In the genomic region with DNA sequence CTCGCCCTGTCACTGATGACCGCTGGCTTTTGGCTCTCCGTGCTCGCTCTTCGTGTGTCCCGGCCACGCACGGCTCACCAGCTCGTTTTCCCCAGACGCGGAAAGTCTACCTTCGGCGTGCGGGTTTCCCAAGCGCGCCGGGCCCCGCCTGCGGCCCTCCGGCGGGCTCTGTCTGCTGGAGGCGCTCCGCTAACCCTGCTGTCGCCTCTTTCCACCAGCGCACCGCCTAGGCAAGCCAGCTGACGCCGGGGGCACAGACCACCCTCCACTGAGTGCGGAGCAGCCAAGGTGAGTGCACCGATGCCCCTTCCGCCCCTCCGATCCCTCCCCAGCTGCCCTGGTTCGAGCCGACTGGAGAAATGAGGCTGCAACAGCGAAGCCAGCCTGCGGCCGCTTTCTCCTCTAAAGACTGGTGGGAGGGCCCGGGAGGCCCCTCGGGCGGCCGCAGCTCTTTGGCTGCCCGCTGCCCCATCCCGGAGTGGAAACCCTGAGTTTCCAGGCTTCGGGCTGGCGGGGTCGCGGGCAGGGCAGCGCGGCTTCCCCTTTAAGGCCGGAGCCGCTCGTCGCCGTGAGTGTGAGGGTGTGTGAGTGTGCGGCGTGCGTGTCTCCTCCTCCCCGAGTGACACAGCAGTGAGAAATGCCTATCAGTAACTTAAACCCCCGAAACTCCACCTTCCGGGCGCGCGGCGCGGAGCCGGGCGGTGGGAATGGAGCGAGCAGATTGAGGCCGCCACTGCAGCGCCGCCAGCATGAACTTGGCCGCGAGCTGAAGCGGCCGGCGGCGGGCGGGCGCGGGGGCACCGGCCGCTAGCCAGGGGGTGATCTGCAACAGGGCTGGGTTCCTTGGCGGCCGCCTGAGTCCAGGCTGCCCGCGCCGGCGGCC, we compare ENCODE assay signal across 8 cellular contexts. TPM values are rescaled to one million over a fixed set of nuclear protein-coding genes. Genes with fewer than 3 reads are reported as not detected.
DNase-seq lines count a peak whose midpoint lies in the region; ATAC-seq and TF ChIP-seq lines count a peak whose summit lies in the region.

A gene with protein sequence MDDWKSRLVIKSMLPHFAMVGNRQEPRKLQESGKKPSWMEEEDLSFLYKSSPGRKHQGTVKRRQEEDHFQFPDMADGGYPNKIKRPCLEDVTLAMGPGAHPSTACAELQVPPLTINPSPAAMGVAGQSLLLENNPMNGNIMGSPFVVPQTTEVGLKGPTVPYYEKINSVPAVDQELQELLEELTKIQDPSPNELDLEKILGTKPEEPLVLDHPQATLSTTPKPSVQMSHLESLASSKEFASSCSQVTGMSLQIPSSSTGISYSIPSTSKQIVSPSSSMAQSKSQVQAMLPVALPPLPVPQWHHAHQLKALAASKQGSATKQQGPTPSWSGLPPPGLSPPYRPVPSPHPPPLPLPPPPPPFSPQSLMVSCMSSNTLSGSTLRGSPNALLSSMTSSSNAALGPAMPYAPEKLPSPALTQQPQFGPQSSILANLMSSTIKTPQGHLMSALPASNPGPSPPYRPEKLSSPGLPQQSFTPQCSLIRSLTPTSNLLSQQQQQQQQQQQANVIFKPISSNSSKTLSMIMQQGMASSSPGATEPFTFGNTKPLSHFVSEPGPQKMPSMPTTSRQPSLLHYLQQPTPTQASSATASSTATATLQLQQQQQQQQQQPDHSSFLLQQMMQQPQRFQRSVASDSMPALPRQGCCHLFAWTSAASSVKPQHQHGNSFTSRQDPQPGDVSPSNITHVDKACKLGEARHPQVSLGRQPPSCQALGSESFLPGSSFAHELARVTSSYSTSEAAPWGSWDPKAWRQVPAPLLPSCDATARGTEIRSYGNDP (plus strand): TSS at position 719 of the 883 bp plus-strand sequence. CDS start 82,200 bp downstream, outside the sequence.

- H3K9me3 ChIP-seq in MG63 (no peaks in the 10 kb centered on the region), endodermal cell (ENCODE audit: control insufficient read depth, low read length) (no peaks in the 10 kb centered on the region)

- peak within 1 kb of the TSS; percentile 80 for H3K4me3 Mint-ChIP-seq in activated CD8-positive, alpha-beta memory T cell treated with anti-CD3 and anti-CD28 coated beads, Interleukin-2, amount 10 ng/mL, durations not matched to agents 7 days and 5 days
- peak within 1 kb of the TSS; percentile 43 for H3K4me3 Mint-ChIP-seq in endodermal cell

- H3K9me3 Mint-ChIP-seq in activated CD8-positive, alpha-beta memory T cell treated with anti-CD3 and anti-CD28 coated beads, Interleukin-2, amount 10 ng/mL, durations not matched to agents 7 days and 5 days (ENCODE audit: low read depth) = no peaks in the 10 kb centered on the region
- peaks cover 49% of the 10 kb centered on the region for H3K9me3 Mint-ChIP-seq in endodermal cell

- no peaks in the 10 kb centered on the region for H3K36me3 Mint-ChIP-seq in activated CD8-positive, alpha-beta memory T cell treated with anti-CD3 and anti-CD28 coated beads, Interleukin-2, amount 10 ng/mL, durations not matched to agents 7 days and 5 days
- no peaks in the 10 kb centered on the region for H3K36me3 Mint-ChIP-seq in endodermal cell (ENCODE audit: low read depth)

- peak within 1 kb of the TSS; percentile 68 for H3K27ac Mint-ChIP-seq in activated CD8-positive, alpha-beta memory T cell treated with anti-CD3 and anti-CD28 coated beads, Interleukin-2, amount 10 ng/mL, durations not matched to agents 7 days and 5 days
- H3K27ac Mint-ChIP-seq in endodermal cell = no peak within 1 kb of the TSS

- ATAC-seq in activated CD8-positive, alpha-beta memory T cell treated with anti-CD3 and anti-CD28 coated beads, Interleukin-2, amount 10 ng/mL, durations not matched to agents 7 days and 5 days = peak; percentile 72
- no peak for ATAC-seq in HG03135 (IDR thresholded peaks at IDR 0.05; ENCODE audit: unreplicated experiment)
- ATAC-seq in HG02840 (IDR thresholded peaks at IDR 0.05; ENCODE audit: low FRiP score, unreplicated experiment) = no peak

- no peak within 1 kb of the TSS for H2BK15ac ChIP-seq in mesendoderm (replicated peaks; ENCODE audit: low read depth)

- no peaks in the 10 kb centered on the region for H3K79me2 ChIP-seq in mesendoderm (ENCODE audit: control insufficient read depth, insufficient read depth, low read length)

- H3K18ac ChIP-seq in mesendoderm (ENCODE audit: low read length) = no peak within 1 kb of the TSS

- no peaks in the 10 kb centered on the region for H3K27me3 ChIP-seq in MG63
- H3K27me3 ChIP-seq in endodermal cell (ENCODE audit: control insufficient read depth, insufficient read depth, low read length, poor library complexity, severe bottlenecking) = peaks cover 57% of the 10 kb centered on the region
- peaks cover 6% of the 10 kb centered on the region for H3K27me3 ChIP-seq in mesendoderm (ENCODE audit: insufficient read depth, low read length, poor library complexity)

- DNase-seq in DMS114 treated with DMSO at 0.1 percent for 48 hours (lab: John Stamatoyannopoulos, UW; ENCODE audit: unreplicated experiment) = peak; percentile 10
- peak; percentile 79 for DNase-seq in MG63
- DNase-seq in activated CD8-positive, alpha-beta memory T cell treated with anti-CD3 and anti-CD28 coated beads, Interleukin-2, amount 10 ng/mL, durations not matched to agents 7 days and 5 days = peak; percentile 80
- DNase-seq in endodermal cell = peak; percentile 71
- DNase-seq in mesendoderm = peak; percentile 49
- DNase-seq in stimulated activated CD8-positive, alpha-beta memory T cell treated with anti-CD3 and anti-CD28 coated beads, Interleukin-4, amount 100 ng/mL, for 24 hours (ENCODE audit: low read depth) = peak; percentile 39

- H3K27ac ChIP-seq in endodermal cell (ENCODE audit: low read depth, low read length) = no peak within 1 kb of the TSS
- no peak within 1 kb of the TSS for H3K27ac ChIP-seq in mesendoderm (ENCODE audit: low read depth, low read length)

- no peak within 1 kb of the TSS for H3K23ac ChIP-seq in mesendoderm (ENCODE audit: low read length)

- TF ChIP-seq CTCF in endodermal cell (conservative IDR thresholded peaks at IDR 0.05) = no peak

- H3K56ac ChIP-seq in mesendoderm (ENCODE audit: low read length) = peak within 1 kb of the TSS; percentile 79

- H3K36me3 ChIP-seq in MG63 (no peaks in the 10 kb centered on the region), endodermal cell (ENCODE audit: control insufficient read depth, insufficient read depth, low read length) (no peaks in the 10 kb centered on the region), mesendoderm (ENCODE audit: control insufficient read depth, insufficient read depth, low read length) (no peaks in the 10 kb centered on the region)

- no peak within 1 kb of the TSS for H2BK5ac ChIP-seq in mesendoderm (ENCODE audit: low read length)

- H2AK5ac ChIP-seq in mesendoderm (ENCODE audit: low read length) = no peak within 1 kb of the TSS

- H3K79me1 ChIP-seq in mesendoderm (ENCODE audit: low read length) = no peaks in the 10 kb centered on the region

- peak within 1 kb of the TSS; percentile 56 for H3K4me2 ChIP-seq in mesendoderm (ENCODE audit: low read length)

- H3K27me3 Mint-ChIP-seq in activated CD8-positive, alpha-beta memory T cell treated with anti-CD3 and anti-CD28 coated beads, Interleukin-2, amount 10 ng/mL, durations not matched to agents 7 days and 5 days = peaks cover 27% of the 10 kb centered on the region
- H3K27me3 Mint-ChIP-seq in endodermal cell (ENCODE audit: insufficient read depth) = peaks cover 81% of the 10 kb centered on the region

- H3K4me3 ChIP-seq in MG63 (peak within 1 kb of the TSS; percentile 60), endodermal cell (ENCODE audit: low read length) (peak within 1 kb of the TSS; percentile 71), mesendoderm (ENCODE audit: low read length) (peak within 1 kb of the TSS; percentile 53)

- no peak within 1 kb of the TSS for H2BK120ac ChIP-seq in mesendoderm (ENCODE audit: low read depth, low read length)

- WGBS in endodermal cell (ENCODE audit: insufficient coverage in 1 of 2, insufficient read length in 1 of 2), 2 experiments = 0% methylated on average over 4 to 77 of the region's 88 CpGs
- no CpG with 5 or more reads among the region's 88 CpGs for WGBS in mesendoderm (ENCODE audit: extremely low coverage, insufficient coverage, low lambda C conversion rate)

- no peak within 1 kb of the TSS for H4K8ac ChIP-seq in mesendoderm (ENCODE audit: low read depth, low read length)

- H4K5ac ChIP-seq in mesendoderm (ENCODE audit: low read length) = no peak within 1 kb of the TSS

- CTCF ChIA-PET in activated CD8-positive, alpha-beta memory T cell treated with anti-CD3 and anti-CD28 coated beads, Interleukin-2, amount 10 ng/mL, durations not matched to agents 7 days and 5 days (lab: Charles Lee) = interaction anchor here (0.5 to 3.5 kb wide), 10 partner anchors 10 to 453 kb away, joined by 3 to 17 read pairs (median 4); no protein-coding TSS in a partner anchor

- H3K4ac ChIP-seq in mesendoderm (ENCODE audit: low read depth, low read length) = peak within 1 kb of the TSS; percentile 57

- H3K4me1 Mint-ChIP-seq in activated CD8-positive, alpha-beta memory T cell treated with anti-CD3 and anti-CD28 coated beads, Interleukin-2, amount 10 ng/mL, durations not matched to agents 7 days and 5 days = peaks cover 24% of the 10 kb centered on the region
- peaks cover 13% of the 10 kb centered on the region for H3K4me1 Mint-ChIP-seq in endodermal cell

- H3K9ac ChIP-seq in endodermal cell (ENCODE audit: extremely low read depth, low read length, poor library complexity, severe bottlenecking) = no peak within 1 kb of the TSS
- peak within 1 kb of the TSS; percentile 66 for H3K9ac ChIP-seq in mesendoderm (ENCODE audit: low read length)

- H3K4me1 ChIP-seq in endodermal cell (ENCODE audit: control insufficient read depth, insufficient read depth, low read length) (no peaks in the 10 kb centered on the region), mesendoderm (ENCODE audit: control insufficient read depth, low read depth, low read length) (no peaks in the 10 kb centered on the region)

RNA-seq across cellular contexts. Expression of the gene that starts here (rescaled TPM):
- total RNA-seq in MG63 (2014; rRNA removed; shearing (Covaris generic); ENCODE audit: low replicate concordance) = 0.43 TPM in 1 of 2 replicates, not detected in the other
- 10 to 100 TPM in 1 of 2 experiments, 1 to 10 TPM in 1; 8.1 to 11.9 TPM for total RNA-seq in activated CD8-positive, alpha-beta memory T cell treated with anti-CD3 and anti-CD28 coated beads, Interleukin-2, amount 10 ng/mL, durations not matched to agents 7 days and 5 days
- total RNA-seq in endodermal cell = under 1 TPM; 0.44 to 0.68 TPM
- 3.5 TPM for polyA plus RNA-seq in endodermal cell (2013, experiment 1 of 2)
- 3.1 TPM for polyA plus RNA-seq in endodermal cell (2013, experiment 2 of 2)
- polyA plus RNA-seq in mesendoderm (2013, experiment 1 of 2) = 0.59 TPM
- polyA plus RNA-seq in mesendoderm (2013, experiment 2 of 2) = 0.62 TPM

Comparison
In these comparisons a context has a peak if more than half of its experiments do, and no peak if none do; other contexts are left out.
1. Peak in DNase-seq and H3K4me3 ChIP-seq in MG63; RNA of the gene not detected or under 1 TPM.
2. DNase-seq: peak in every context shown above with its lines; median percentile 80 in activated CD8-positive, alpha-beta memory T cell treated with anti-CD3 and anti-CD28 coated beads, Interleukin-2, amount 10 ng/mL, durations not matched to agents 7 days and 5 days; 79 in MG63; 71 in endodermal cell; 49 in mesendoderm; 39 in stimulated activated CD8-positive, alpha-beta memory T cell treated with anti-CD3 and anti-CD28 coated beads, Interleukin-4, amount 100 ng/mL, for 24 hours; 10 in DMS114 treated with DMSO at 0.1 percent for 48 hours.